ENCODE assay signal across 1 cellular context in the genomic region with DNA sequence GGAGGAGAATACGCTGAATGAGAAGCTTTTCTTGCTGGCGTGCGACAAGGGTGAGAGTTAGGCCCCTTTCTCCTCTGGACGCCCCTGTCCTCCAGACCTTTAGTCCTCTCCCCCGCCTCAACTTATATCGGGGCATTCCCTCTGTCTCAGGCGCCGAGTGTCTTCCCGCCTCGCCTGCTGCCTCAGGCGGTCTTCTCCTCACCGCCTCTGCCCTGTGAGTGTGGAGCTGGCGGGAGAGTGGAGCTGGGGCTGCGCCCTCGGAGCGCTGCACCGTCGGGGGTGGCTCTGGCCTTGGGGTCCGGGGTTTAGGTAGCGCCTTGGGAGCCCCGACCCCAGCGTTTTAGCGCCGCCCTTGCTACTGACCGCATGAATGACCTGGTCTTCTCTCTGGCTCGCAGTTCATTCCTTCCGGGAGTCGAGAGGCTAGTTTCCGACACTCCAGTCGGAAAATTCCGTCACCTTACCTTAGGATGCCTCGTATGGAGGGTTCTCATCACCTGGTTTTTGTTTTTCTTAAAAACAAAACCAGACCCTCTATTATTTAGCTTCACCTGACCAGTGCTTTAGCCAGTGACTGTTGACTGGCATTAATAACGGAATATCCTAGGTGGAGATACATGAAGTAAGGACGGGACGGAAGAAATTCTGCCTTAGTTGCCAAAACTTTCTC.
TF ChIP-seq lines count a peak whose summit lies in the region.

No MANE protein-coding gene starts in this region.

TF ChIP-seq in HCT116, 20 proteins besides CTCF, POLR2A, EP300 and RAD21 (continued from another document):
- TF ChIP-seq, protein P1, sequence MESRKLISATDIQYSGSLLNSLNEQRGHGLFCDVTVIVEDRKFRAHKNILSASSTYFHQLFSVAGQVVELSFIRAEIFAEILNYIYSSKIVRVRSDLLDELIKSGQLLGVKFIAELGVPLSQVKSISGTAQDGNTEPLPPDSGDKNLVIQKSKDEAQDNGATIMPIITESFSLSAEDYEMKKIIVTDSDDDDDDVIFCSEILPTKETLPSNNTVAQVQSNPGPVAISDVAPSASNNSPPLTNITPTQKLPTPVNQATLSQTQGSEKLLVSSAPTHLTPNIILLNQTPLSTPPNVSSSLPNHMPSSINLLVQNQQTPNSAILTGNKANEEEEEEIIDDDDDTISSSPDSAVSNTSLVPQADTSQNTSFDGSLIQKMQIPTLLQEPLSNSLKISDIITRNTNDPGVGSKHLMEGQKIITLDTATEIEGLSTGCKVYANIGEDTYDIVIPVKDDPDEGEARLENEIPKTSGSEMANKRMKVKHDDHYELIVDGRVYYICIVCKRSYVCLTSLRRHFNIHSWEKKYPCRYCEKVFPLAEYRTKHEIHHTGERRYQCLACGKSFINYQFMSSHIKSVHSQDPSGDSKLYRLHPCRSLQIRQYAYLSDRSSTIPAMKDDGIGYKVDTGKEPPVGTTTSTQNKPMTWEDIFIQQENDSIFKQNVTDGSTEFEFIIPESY (IDR thresholded peaks at IDR 0.05; ENCODE audit: extremely low read depth, insufficient replicate concordance, low read length), result no peak
